ENCODE assay signal across 27 cellular contexts in genomic region chr18:79449551-79450288, GRCh38. TPM values are rescaled to one million over a fixed set of nuclear protein-coding genes. Genes with fewer than 3 reads are reported as not detected.
DNase-seq lines count a peak whose midpoint lies in the region; ATAC-seq and TF ChIP-seq lines count a peak whose summit lies in the region.
"Had no signal": no experiment of that assay in that cellular context is flagged by ENCODE, and none has a peak within 500 bp of the region (broad histone marks: within the 10 kb centered on the region; RNA-seq: fewer than 3 reads in every experiment).

No MANE protein-coding gene starts in this region.

- peaks cover 12% of the 10 kb centered on the region for H3K4me1 Mint-ChIP-seq in T-helper 17 cell
- H3K4me1 Mint-ChIP-seq in nephron: peaks cover 35% of the 10 kb centered on the region
- H3K4me1 Mint-ChIP-seq in stimulated activated naive B cell treated with anti-CD40 and anti-IgM and Interleukin-4, amounts not matched to agents 10 μg/mL and 1 μg/mL and 100 μg/mL, for 72 hours: peaks cover 23 to 25% of the 10 kb centered on the region in 2 donors
- peaks cover 2 to 18% (median 15%) of the 10 kb centered on the region in 7 donors for H3K4me1 Mint-ChIP-seq in naive thymus-derived CD4-positive, alpha-beta T cell

- H3K36me3 Mint-ChIP-seq in T-helper 17 cell (ENCODE audit: low read depth) (no peaks in the 10 kb centered on the region), nephron (ENCODE audit: low read depth) (no peaks in the 10 kb centered on the region)
- peaks cover 53 to 63% of the 10 kb centered on the region in 2 donors for H3K36me3 Mint-ChIP-seq in stimulated activated naive B cell treated with anti-CD40 and anti-IgM and Interleukin-4, amounts not matched to agents 10 μg/mL and 1 μg/mL and 100 μg/mL, for 72 hours
- peaks cover 0 to 22% (median 4%) of the 10 kb centered on the region in 5 donors for H3K36me3 Mint-ChIP-seq in naive thymus-derived CD4-positive, alpha-beta T cell

- no peaks in the 10 kb centered on the region for H3K9me3 Mint-ChIP-seq in nephron
- no peaks in the 10 kb centered on the region for H3K9me3 Mint-ChIP-seq in stimulated activated naive B cell treated with anti-CD40 and anti-IgM and Interleukin-4, amounts not matched to agents 10 μg/mL and 1 μg/mL and 100 μg/mL, for 72 hours
- H3K9me3 Mint-ChIP-seq in naive thymus-derived CD4-positive, alpha-beta T cell: no peaks in the 10 kb centered on the region
- H3K9me3 Mint-ChIP-seq: CD4-positive, alpha-beta memory T cell; GM23338 had no signal

- CTCF ChIA-PET in naive thymus-derived CD4-positive, alpha-beta T cell (lab: Charles Lee): interaction anchor here (0.6 kb wide), 2 partner anchors 19 to 77 kb away, joined by 3 to 4 read pairs; no protein-coding TSS in a partner anchor

- POLR2A ChIA-PET in naive thymus-derived CD4-positive, alpha-beta T cell (lab: Charles Lee): no interaction called here

- peaks cover 41% of the 10 kb centered on the region for H3K4me1 ChIP-seq in cardiac muscle cell (ENCODE audit: low read depth)
- H3K4me1 ChIP-seq in heart left ventricle: peaks cover 0 to 22% (median 12%) of the 10 kb centered on the region in 12 donors
- no peaks in the 10 kb centered on the region for H3K4me1 ChIP-seq in naive thymus-derived CD4-positive, alpha-beta T cell (ENCODE audit: control insufficient read depth in 2 of 2, insufficient read depth in 2 of 2, low read length in 2 of 2)
- H3K4me1 ChIP-seq: A549, Caco-2 had no signal

- H3K4me3 Mint-ChIP-seq in T-helper 17 cell (peak overlapping the region; percentile 41), nephron (no peak overlapping the region)
- no peak overlapping the region for H3K4me3 Mint-ChIP-seq in stimulated activated naive B cell treated with anti-CD40 and anti-IgM and Interleukin-4, amounts not matched to agents 10 μg/mL and 1 μg/mL and 100 μg/mL, for 72 hours
- no peak overlapping the region for H3K4me3 Mint-ChIP-seq in naive thymus-derived CD4-positive, alpha-beta T cell
- H3K4me3 Mint-ChIP-seq: CD4-positive, alpha-beta memory T cell; GM23338 had no signal

- no peaks in the 10 kb centered on the region for H3K27me3 Mint-ChIP-seq in T-helper 17 cell
- peaks cover 11% of the 10 kb centered on the region for H3K27me3 Mint-ChIP-seq in nephron (ENCODE audit: low read depth)
- no peaks in the 10 kb centered on the region for H3K27me3 Mint-ChIP-seq in stimulated activated naive B cell treated with anti-CD40 and anti-IgM and Interleukin-4, amounts not matched to agents 10 μg/mL and 1 μg/mL and 100 μg/mL, for 72 hours
- H3K27me3 Mint-ChIP-seq in naive thymus-derived CD4-positive, alpha-beta T cell: no peaks in the 10 kb centered on the region
- H3K27me3 Mint-ChIP-seq: CD4-positive, alpha-beta memory T cell had no signal

- no peaks in the 10 kb centered on the region for H3K27me3 ChIP-seq in cardiac muscle cell
- no peaks in the 10 kb centered on the region for H3K27me3 ChIP-seq in heart left ventricle
- no peaks in the 10 kb centered on the region for H3K27me3 ChIP-seq in naive thymus-derived CD4-positive, alpha-beta T cell (ENCODE audit: control insufficient read depth in 2 of 2, insufficient read depth in 2 of 2, low read length in 2 of 2)
- H3K27me3 ChIP-seq: BLaER1 treated with 17β-estradiol and CSF1 and Interleukin-3, amounts not matched to agents 10 nM and 100 nM had no signal

- H3K27ac Mint-ChIP-seq in T-helper 17 cell (peak overlapping the region; percentile 59), nephron (peak overlapping the region in 2 of 3 experiments; percentile 48 to 63)
- peak overlapping the region; percentile 77 for H3K27ac Mint-ChIP-seq in stimulated activated naive B cell treated with anti-CD40 and anti-IgM and Interleukin-4, amounts not matched to agents 10 μg/mL and 1 μg/mL and 100 μg/mL, for 72 hours
- no peak overlapping the region for H3K27ac Mint-ChIP-seq in naive thymus-derived CD4-positive, alpha-beta T cell
- H3K27ac Mint-ChIP-seq: GM23338 had no signal

- H3K9me3 ChIP-seq in cardiac muscle cell (ENCODE audit: low read depth) (no peaks in the 10 kb centered on the region), heart left ventricle (no peaks in the 10 kb centered on the region), T-helper 17 cell (ENCODE audit: control insufficient read depth, low read length, poor library complexity, severe bottlenecking) (no peaks in the 10 kb centered on the region)
- no peaks in the 10 kb centered on the region for H3K9me3 ChIP-seq in naive thymus-derived CD4-positive, alpha-beta T cell (ENCODE audit: control insufficient read depth in 2 of 3, low read length in 3 of 3)
- H3K9me3 ChIP-seq: A549; BLaER1 treated with 17β-estradiol and CSF1 and Interleukin-3, amounts not matched to agents 10 nM and 100 nM; Caco-2 had no signal

- no peak for TF ChIP-seq POLR2A in heart left ventricle (IDR thresholded peaks at IDR 0.05)

- H3K27ac ChIP-seq in cardiac muscle cell (peak overlapping the region; percentile 82), heart left ventricle (no peak overlapping the region)
- H3K27ac ChIP-seq in naive thymus-derived CD4-positive, alpha-beta T cell (ENCODE audit: low read depth, low read length): no peak overlapping the region
- H3K27ac ChIP-seq: A549; BLaER1 treated with 17β-estradiol and CSF1 and Interleukin-3, amounts not matched to agents 10 nM and 100 nM; RWPE1 had no signal

- DNase-seq in cardiac muscle cell (ENCODE audit: low read depth in 1 of 2, low spot score in 1 of 2): no peak
- DNase-seq in heart left ventricle: no peak
- DNase-seq in T-helper 17 cell: no peak
- DNase-seq in stimulated activated naive B cell treated with anti-CD40 and anti-IgM and Interleukin-4, amounts not matched to agents 10 μg/mL and 1 μg/mL and 100 μg/mL, for 72 hours: no peak
- DNase-seq in naive thymus-derived CD4-positive, alpha-beta T cell: no peak
- DNase-seq: AML-193; Caco-2; CD4-positive, alpha-beta memory T cell; DMS79; EL; GDM1; HCEC 1CT; NCI-H1048; NCI-H1417; NCI-H1694; NCI-H2029 treated with DMSO at 0.1 percent for 48 hours; NCI-H2227 treated with DMSO at 0.1 percent for 48 hours; NCI-H526 treated with DMSO at 0.1 percent for 48 hours; SHP77 had no signal

- ATAC-seq in heart left ventricle (no peak), T-helper 17 cell (no peak), HG03571 (IDR thresholded peaks at IDR 0.05; ENCODE audit: unreplicated experiment) (no peak)
- no peak for ATAC-seq in stimulated activated naive B cell treated with anti-CD40 and anti-IgM and Interleukin-4, amounts not matched to agents 10 μg/mL and 1 μg/mL and 100 μg/mL, for 72 hours (replicated peaks)
- ATAC-seq in naive thymus-derived CD4-positive, alpha-beta T cell: no peak
- ATAC-seq: A549, GM12878, GM23338 had no signal

- WGBS in heart left ventricle, 4 donors: 94 to 96% (median 95%) methylated on average over 35 of the region's 35 CpGs

- H3K4me3 ChIP-seq in cardiac muscle cell (no peak overlapping the region), heart left ventricle (no peak overlapping the region)
- H3K4me3 ChIP-seq in naive thymus-derived CD4-positive, alpha-beta T cell (ENCODE audit: low read length): no peak overlapping the region
- H3K4me3 ChIP-seq: A549; BLaER1 treated with 17β-estradiol and CSF1 and Interleukin-3, amounts not matched to agents 10 nM and 100 nM; GM12878; GM23338 had no signal

- TF ChIP-seq CTCF in cardiac muscle cell (IDR thresholded peaks at IDR 0.05; ENCODE audit: low read depth, low read length) (no peak), heart left ventricle (IDR thresholded peaks at IDR 0.05) (no peak), nephron (IDR thresholded peaks at IDR 0.05; ENCODE audit: unreplicated experiment in 3 of 3) (no peak)

- H3K36me3 ChIP-seq in cardiac muscle cell (no peaks in the 10 kb centered on the region), heart left ventricle (peaks cover 0 to 60% (median 44%) of the 10 kb centered on the region in 9 donors)
- peaks cover 0 to 84% (median 0%) of the 10 kb centered on the region in 3 experiments for H3K36me3 ChIP-seq in naive thymus-derived CD4-positive, alpha-beta T cell (ENCODE audit: control insufficient read depth in 2 of 3, insufficient read depth in 3 of 3, low read length in 3 of 3)

- intact Hi-C loops in heart left ventricle (cut with DNase I): loop anchor here in 2 of 10 donors (10.0 kb wide), 2 partner anchors 45 to 55 kb away; no protein-coding TSS in a partner anchor
- intact Hi-C loops in naive thymus-derived CD4-positive, alpha-beta T cell (cut with micrococcal nuclease): no loop called here

RNA-seq across cellular contexts. Expression of gene NFATC1, which starts 54.0 kb away (rescaled TPM):
- total RNA-seq in cardiac muscle cell (7.5 and 10.8 TPM in 2 replicates), heart left ventricle (10 to 100 TPM; 11.1 to 26.7 (median 15.7) TPM), T-helper 17 cell (10 to 100 TPM; 73.4 to 77.8 TPM)
- polyA plus RNA-seq in cardiac muscle cell (11.7 and 19.0 TPM in 2 replicates), heart left ventricle (10 to 100 TPM in 1 of 2 donors, 1 to 10 TPM in 1; 6.5 to 10.5 TPM)
- 10 to 100 TPM; 44.3 to 87.2 (median 53.8) TPM for total RNA-seq in naive thymus-derived CD4-positive, alpha-beta T cell
- 10 to 100 TPM; 27.1 to 49.9 TPM for polyA plus RNA-seq in naive thymus-derived CD4-positive, alpha-beta T cell
- total RNA-seq: HT-29 had no signal

Comparison
In these comparisons a context has a peak if more than half of its experiments do, and no peak if none do; other contexts are left out.
1. H3K27ac Mint-ChIP-seq: peak in T-helper 17 cell (single experiment), nephron (2 of 3) and stimulated activated naive B cell treated with anti-CD40 and anti-IgM and Interleukin-4, amounts not matched to agents 10 μg/mL and 1 μg/mL and 100 μg/mL, for 72 hours (single experiment); none in naive thymus-derived CD4-positive, alpha-beta T cell (0 of 9).